In the genomic region with DNA sequence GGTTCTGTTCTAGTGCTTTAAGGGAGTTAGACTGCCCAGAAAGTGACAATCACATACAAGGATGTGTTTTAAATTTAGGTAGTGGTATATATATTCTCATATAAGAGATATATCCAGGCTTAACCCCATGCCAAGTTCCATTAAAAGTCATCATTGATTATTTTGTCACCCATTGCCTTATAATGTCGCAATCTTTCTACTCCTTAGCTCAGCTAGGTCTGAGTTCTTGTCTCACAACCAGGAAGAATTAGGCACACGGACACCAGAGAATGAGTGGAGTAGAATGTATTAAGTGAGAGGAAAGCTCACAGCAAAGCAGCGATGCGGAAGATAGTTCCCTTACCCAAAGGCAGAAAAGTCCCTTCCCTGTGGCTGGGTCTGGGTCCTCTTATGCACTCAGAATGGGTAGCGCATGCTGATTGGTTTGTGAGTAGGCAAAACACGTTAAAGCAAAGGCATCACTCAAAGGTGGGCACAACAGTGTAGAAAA, we compare ENCODE assay signal across 33 cellular contexts.
"Had no signal": no experiment of that assay in that cellular context is flagged by ENCODE, and none has a peak within 500 bp of the region (broad histone marks: within the 10 kb centered on the region; RNA-seq: fewer than 3 reads in every experiment).

No MANE protein-coding gene starts in this region.

- H3K4me2 ChIP-seq: smooth muscle cell had no signal

- H3K27ac Mint-ChIP-seq: naive thymus-derived CD8-positive, alpha-beta T cell; natural killer cell treated with Interleukin-12 subunit alpha and Interleukin-12 subunit beta and Interleukin-15 and Interleukin-18, amount 100 ng/mL, for 72 hours; nephron progenitor cell; progenitor cell of endocrine pancreas; stimulated activated memory B cell treated with anti-CD40 and anti-IgM and Interleukin-4, amounts not matched to agents 10 μg/mL and 1 μg/mL and 100 μg/mL, for 72 hours; stimulated activated naive CD8-positive, alpha-beta T cell treated with anti-CD3 and anti-CD28 coated beads, Interleukin-15, amount 100 ng/mL, for 72 hours had no signal

- FAIRE-seq: urothelium cell line had no signal

- H3K4me3 Mint-ChIP-seq: naive thymus-derived CD8-positive, alpha-beta T cell; natural killer cell treated with Interleukin-12 subunit alpha and Interleukin-12 subunit beta and Interleukin-15 and Interleukin-18, amount 100 ng/mL, for 72 hours; nephron progenitor cell; neural crest cell; stimulated activated memory B cell treated with anti-CD40 and anti-IgM and Interleukin-4, amounts not matched to agents 10 μg/mL and 1 μg/mL and 100 μg/mL, for 72 hours; stimulated activated naive CD8-positive, alpha-beta T cell treated with anti-CD3 and anti-CD28 coated beads, Interleukin-15, amount 100 ng/mL, for 72 hours had no signal

- H3K4me3 ChIP-seq: ovary, psoas muscle, skin epidermis, smooth muscle cell, spleen, suprapubic skin, testis, tibial artery, transverse colon, upper lobe of left lung, vagina had no signal

- H3K36me3 ChIP-seq: neutrophil, ovary, spleen, suprapubic skin, tibial artery, transverse colon, upper lobe of left lung, vagina had no signal

- DNase-seq: naive thymus-derived CD8-positive, alpha-beta T cell; nephron progenitor cell; nucleus accumbens; ovary; posterior cingulate gyrus; psoas muscle; right cardiac atrium; spleen; stimulated activated CD4-positive, alpha-beta T cell treated with anti-CD3 and anti-CD28 coated beads, Interleukin-12 subunit alpha, Interleukin-12 subunit beta, amount 100 ng/mL, for 4 hours; stimulated activated CD4-positive, alpha-beta T cell treated with anti-CD3 and anti-CD28 coated beads, Interleukin-1b, Interleukin-23, amount 100 ng/mL, for 48 hours; stimulated activated CD4-positive, alpha-beta T cell treated with anti-CD3 and anti-CD28 coated beads, Interleukin-4, amount 100 ng/mL, for 1 hour; stimulated activated CD4-positive, alpha-beta T cell treated with anti-CD3 and anti-CD28 coated beads, Interleukin-4, amount 100 ng/mL, for 4 hours; stimulated activated CD8-positive, alpha-beta memory T cell treated with anti-CD3 and anti-CD28 coated beads, Interleukin-4, amount 100 ng/mL, for 48 hours; stimulated activated naive CD4-positive, alpha-beta T cell; stimulated activated naive CD8-positive, alpha-beta T cell treated with anti-CD3 and anti-CD28 coated beads, Interleukin-15, amount 100 ng/mL, for 72 hours; stimulated activated naive CD8-positive, alpha-beta T cell treated with anti-CD3 and anti-CD28 coated beads, Interleukin-15, Interleukin-2, amounts not matched to agents 100 U/mL and 50 U/mL, for 24 hours; substantia nigra; testis; tibial artery; transverse colon; upper lobe of left lung had no signal

- H2AFZ ChIP-seq: parathyroid adenoma had no signal

- H3K27me3 Mint-ChIP-seq: naive thymus-derived CD8-positive, alpha-beta T cell; progenitor cell of endocrine pancreas; stimulated activated memory B cell treated with anti-CD40 and anti-IgM and Interleukin-4, amounts not matched to agents 10 μg/mL and 1 μg/mL and 100 μg/mL, for 72 hours; stimulated activated naive CD8-positive, alpha-beta T cell treated with anti-CD3 and anti-CD28 coated beads, Interleukin-15, amount 100 ng/mL, for 72 hours had no signal

- H3K9me3 Mint-ChIP-seq: naive thymus-derived CD8-positive, alpha-beta T cell; natural killer cell treated with Interleukin-12 subunit alpha and Interleukin-12 subunit beta and Interleukin-15 and Interleukin-18, amount 100 ng/mL, for 72 hours; nephron progenitor cell; stimulated activated naive CD8-positive, alpha-beta T cell treated with anti-CD3 and anti-CD28 coated beads, Interleukin-15, amount 100 ng/mL, for 72 hours had no signal

- H3K27ac ChIP-seq: neutrophil, ovary, parathyroid adenoma, psoas muscle, skin epidermis, spleen, suprapubic skin, testis, tibial artery, transverse colon, upper lobe of left lung, vagina had no signal

- H3K79me2 ChIP-seq: parathyroid adenoma had no signal

- H3K9me3 ChIP-seq: neutrophil, ovary, psoas muscle, suprapubic skin, testis, tibial artery, transverse colon, vagina had no signal

- H3K4me1 Mint-ChIP-seq: neural crest cell had no signal

- H3K27me3 ChIP-seq: neutrophil, ovary, spleen, suprapubic skin, testis, tibial artery, transverse colon, upper lobe of left lung, vagina had no signal

- H3K4me1 ChIP-seq: parathyroid adenoma, psoas muscle, spleen, testis had no signal

- H3K36me3 Mint-ChIP-seq: naive thymus-derived CD8-positive, alpha-beta T cell; natural killer cell treated with Interleukin-12 subunit alpha and Interleukin-12 subunit beta and Interleukin-15 and Interleukin-18, amount 100 ng/mL, for 72 hours; stimulated activated memory B cell treated with anti-CD40 and anti-IgM and Interleukin-4, amounts not matched to agents 10 μg/mL and 1 μg/mL and 100 μg/mL, for 72 hours had no signal

- H3K9ac ChIP-seq: parathyroid adenoma had no signal

- ATAC-seq: naive thymus-derived CD8-positive, alpha-beta T cell; natural killer cell treated with Interleukin-12 subunit alpha and Interleukin-12 subunit beta and Interleukin-15 and Interleukin-18, amount 100 ng/mL, for 72 hours; psoas muscle; right cardiac atrium; sciatic nerve; stimulated activated memory B cell treated with anti-CD40 and anti-IgM and Interleukin-4, amounts not matched to agents 10 μg/mL and 1 μg/mL and 100 μg/mL, for 72 hours; stimulated activated naive CD8-positive, alpha-beta T cell treated with anti-CD3 and anti-CD28 coated beads, Interleukin-15, amount 100 ng/mL, for 72 hours; stimulated activated naive CD8-positive, alpha-beta T cell treated with anti-CD3 and anti-CD28 coated beads, Interleukin-15, Interleukin-2, amounts not matched to agents 100 U/mL and 50 U/mL, for 24 hours had no signal
